8 cellular contexts compared by ENCODE assay signal in genomic region chr6:31203345-31203979, GRCh38. TPM values are rescaled to one million over a fixed set of nuclear protein-coding genes. Genes with fewer than 3 reads are reported as not detected.
DNase-seq lines count a peak whose midpoint lies in the region; ATAC-seq, FAIRE-seq and TF ChIP-seq lines count a peak whose summit lies in the region.

No MANE protein-coding gene starts in this region.

- peak; percentile 27; the same call in 1 of the 2 replicates for TF ChIP-seq POLR2A in Raji (IDR thresholded peaks at IDR 0.05; ENCODE audit: insufficient read depth, low read depth, low read length)

- peak overlapping the region; percentile 75 for H3K4me3 Mint-ChIP-seq in Calu3 (ENCODE audit: low read depth, unreplicated experiment)
- H3K4me3 Mint-ChIP-seq in activated naive CD8-positive, alpha-beta T cell treated with anti-CD3 and anti-CD28 coated beads for 36 hours = peak overlapping the region; percentile 90

- H3K27ac Mint-ChIP-seq in Calu3 (ENCODE audit: unreplicated experiment) = peak overlapping the region; percentile 99
- peak overlapping the region; percentile 99 for H3K27ac Mint-ChIP-seq in activated naive CD8-positive, alpha-beta T cell treated with anti-CD3 and anti-CD28 coated beads for 36 hours

- ATAC-seq in GM21528 (IDR thresholded peaks at IDR 0.05; ENCODE audit: low FRiP score, unreplicated experiment) = peak; percentile 51

- WGBS in HUES64 = 57% methylated on average over 5 of the region's 5 CpGs

- no peaks in the 10 kb centered on the region for H3K36me3 ChIP-seq in HUES64 (ENCODE audit: insufficient read depth, low read length)

- intact Hi-C loops in Calu3 (cut with micrococcal nuclease; ENCODE audit: unreplicated experiment) = loop anchor here (1.0 to 2.0 kb wide), 2 partner anchors 43 to 69 kb away; partner anchors contain the start of gene HLA-C

- peak; percentile 45 for FAIRE-seq in islet of Langerhans (lab: Jason Lieb, UNC)

- H3K27ac ChIP-seq in HUES64 (ENCODE audit: low read depth, low read length) = peak overlapping the region; percentile 55

- peaks cover 75% of the 10 kb centered on the region for H3K4me1 Mint-ChIP-seq in Calu3 (ENCODE audit: low read depth, unreplicated experiment)
- H3K4me1 Mint-ChIP-seq in activated naive CD8-positive, alpha-beta T cell treated with anti-CD3 and anti-CD28 coated beads for 36 hours = peaks cover 49% of the 10 kb centered on the region

- H3K27me3 ChIP-seq in HUES64 (ENCODE audit: insufficient read depth, low read length) = no peaks in the 10 kb centered on the region

- DNase-seq in Calu3 (peak; percentile 72), C1 segment of cervical spinal cord (lab: John Stamatoyannopoulos, UW) (no peak)
- peak; percentile 65 for DNase-seq in activated naive CD8-positive, alpha-beta T cell treated with anti-CD3 and anti-CD28 coated beads for 36 hours
- DNase-seq in stimulated activated CD4-positive, alpha-beta T cell treated with anti-CD3 and anti-CD28 coated beads, Interleukin-4, amount 100 ng/mL, for 24 hours = peak; percentile 79

- no peaks in the 10 kb centered on the region for H3K27me3 Mint-ChIP-seq in Calu3 (ENCODE audit: unreplicated experiment)
- H3K27me3 Mint-ChIP-seq in activated naive CD8-positive, alpha-beta T cell treated with anti-CD3 and anti-CD28 coated beads for 36 hours = no peaks in the 10 kb centered on the region

- no peaks in the 10 kb centered on the region for H3K9me3 Mint-ChIP-seq in Calu3 (ENCODE audit: low read depth, unreplicated experiment)
- H3K9me3 Mint-ChIP-seq in activated naive CD8-positive, alpha-beta T cell treated with anti-CD3 and anti-CD28 coated beads for 36 hours = peaks cover 9% of the 10 kb centered on the region

- H3K9me3 ChIP-seq in HUES64 (ENCODE audit: insufficient read depth, low read depth, low read length) = 0 out of 2 replicates have a peak, but pooled peaks cover 3% of the 10 kb centered on the region

- H3K36me3 Mint-ChIP-seq in Calu3 (ENCODE audit: insufficient read depth, unreplicated experiment) = peaks cover 52% of the 10 kb centered on the region
- H3K36me3 Mint-ChIP-seq in activated naive CD8-positive, alpha-beta T cell treated with anti-CD3 and anti-CD28 coated beads for 36 hours = peaks cover 40% of the 10 kb centered on the region

- no peak overlapping the region for H3K4me3 ChIP-seq in HUES64 (ENCODE audit: low read length)

- CTCF ChIA-PET in Calu3 (lab: Charles Lee) = interaction anchor here (0.6 to 2.7 kb wide), 13 partner anchors 11 to 704 kb away, joined by 3 to 20 read pairs (median 5); partner anchors contain the start of gene PSORS1C1

- H3K4me1 ChIP-seq in HUES64 (ENCODE audit: insufficient read depth, low read length) = peaks cover 20% of the 10 kb centered on the region

- no peak for TF ChIP-seq CTCF in Calu3 (IDR thresholded peaks at IDR 0.05; ENCODE audit: unreplicated experiment)

- TSS peak; percentile 58 for BruUV-seq in Calu3 (replicated peaks; lab: Mats Ljungman, UMichigan)

- H3K9ac ChIP-seq in HUES64 (ENCODE audit: low read depth, low read length) = no peak overlapping the region

RNA-seq across cellular contexts. Expression of gene POU5F1, which starts 33.0 kb away (rescaled TPM):
- total RNA-seq in Calu3 (2022) = 25.7 and 32.7 TPM in 2 replicates
- 1,581 TPM for polyA plus RNA-seq in HUES64 (2013, experiment 1 of 2)
- 1,420 TPM for polyA plus RNA-seq in HUES64 (2013, experiment 2 of 2)
- total RNA-seq in activated naive CD8-positive, alpha-beta T cell treated with anti-CD3 and anti-CD28 coated beads for 36 hours = not detected

RNA-seq across cellular contexts. Expression of gene TCF19, which starts 45.1 kb away (rescaled TPM):
- 43.2 and 49.5 TPM in 2 replicates for total RNA-seq in Calu3 (2022)
- 8.8 TPM for polyA plus RNA-seq in HUES64 (2013, experiment 1 of 2)
- polyA plus RNA-seq in HUES64 (2013, experiment 2 of 2) = 8.7 TPM
- 10 to 100 TPM; 86.1 to 89.8 TPM for total RNA-seq in activated naive CD8-positive, alpha-beta T cell treated with anti-CD3 and anti-CD28 coated beads for 36 hours

RNA-seq across cellular contexts. Expression of gene CCHCR1, which starts 45.9 kb away (rescaled TPM):
- total RNA-seq in Calu3 (2022) = 95.2 and 105 TPM in 2 replicates
- polyA plus RNA-seq in HUES64 (2013, experiment 1 of 2) = 20.2 TPM
- 25.1 TPM for polyA plus RNA-seq in HUES64 (2013, experiment 2 of 2)
- total RNA-seq in activated naive CD8-positive, alpha-beta T cell treated with anti-CD3 and anti-CD28 coated beads for 36 hours = 10 to 100 TPM; 43.0 to 46.6 TPM

Comparison
In these comparisons a context has a peak if more than half of its experiments do, and no peak if none do; other contexts are left out.
1. DNase-seq: peak in Calu3 (single experiment), activated naive CD8-positive, alpha-beta T cell treated with anti-CD3 and anti-CD28 coated beads for 36 hours (single experiment) and stimulated activated CD4-positive, alpha-beta T cell treated with anti-CD3 and anti-CD28 coated beads, Interleukin-4, amount 100 ng/mL, for 24 hours (single experiment); none in C1 segment of cervical spinal cord (0 of 14).
2. RNA of gene POU5F1, which starts 33.0 kb away (total RNA-seq): 25.7 to 32.7 TPM in Calu3; not detected in activated naive CD8-positive, alpha-beta T cell treated with anti-CD3 and anti-CD28 coated beads for 36 hours; every median in the first group is over 10 times any median in the second.